1 cellular context compared by ENCODE assay signal in the genomic region with DNA sequence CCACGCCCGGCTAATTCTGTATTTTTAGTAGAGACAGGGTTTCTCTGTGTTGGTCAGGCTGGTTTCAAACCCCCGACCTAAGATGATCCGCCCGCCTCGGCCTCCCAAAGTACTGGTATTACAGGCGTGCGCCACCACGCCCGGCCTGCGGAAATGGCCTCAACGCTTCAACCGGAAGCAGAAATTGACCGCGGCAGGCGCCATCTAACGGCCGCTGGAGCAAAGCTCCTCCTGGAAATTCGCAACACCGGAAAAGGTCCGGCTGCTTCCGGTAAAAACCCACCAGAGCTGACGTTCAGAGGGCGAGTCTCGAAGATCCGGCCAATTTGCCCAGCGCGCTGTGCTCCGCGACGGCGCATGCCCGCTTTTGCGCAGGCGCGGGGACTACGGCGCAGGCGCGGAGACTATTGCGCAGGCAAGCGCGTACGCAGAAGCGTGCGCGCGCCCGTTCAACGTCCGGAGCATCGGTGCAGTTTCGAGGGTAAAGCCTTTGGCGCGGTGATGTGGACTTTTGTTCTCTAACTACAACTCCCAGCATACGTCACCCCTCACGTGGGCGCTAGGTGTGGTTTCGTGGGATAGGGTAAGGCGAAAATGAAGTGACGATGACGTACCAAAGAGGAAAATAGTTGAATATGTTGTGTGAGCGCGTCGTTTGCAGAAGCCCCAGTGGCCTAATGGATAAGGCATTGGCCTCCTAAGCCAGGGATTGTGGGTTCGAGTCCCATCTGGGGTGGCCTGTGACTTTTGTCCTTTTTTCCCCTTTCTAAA.
TF ChIP-seq lines count a peak whose summit lies in the region.

No MANE protein-coding gene starts in this region.

TF ChIP-seq in HepG2, 621 proteins besides CTCF, POLR2A, EP300 and RAD21 (continues in another document):
- no peak; the same call in 1 of the 2 replicates for TF ChIP-seq ZNF564 (CRISPR knock-in tag; IDR thresholded peaks at IDR 0.05)
- no peak for TF ChIP-seq ZNF570 (CRISPR knock-in tag; IDR thresholded peaks at IDR 0.05; ENCODE audit: borderline replicate concordance)
- peak; percentile 72; the same call in 1 of the 2 replicates for TF ChIP-seq SRY (CRISPR knock-in tag; IDR thresholded peaks at IDR 0.05)
- TF ChIP-seq ZNF3 (CRISPR knock-in tag; IDR thresholded peaks at IDR 0.05) = peak; percentile 32; the same call in 1 of the 2 replicates
- TF ChIP-seq, protein P1, sequence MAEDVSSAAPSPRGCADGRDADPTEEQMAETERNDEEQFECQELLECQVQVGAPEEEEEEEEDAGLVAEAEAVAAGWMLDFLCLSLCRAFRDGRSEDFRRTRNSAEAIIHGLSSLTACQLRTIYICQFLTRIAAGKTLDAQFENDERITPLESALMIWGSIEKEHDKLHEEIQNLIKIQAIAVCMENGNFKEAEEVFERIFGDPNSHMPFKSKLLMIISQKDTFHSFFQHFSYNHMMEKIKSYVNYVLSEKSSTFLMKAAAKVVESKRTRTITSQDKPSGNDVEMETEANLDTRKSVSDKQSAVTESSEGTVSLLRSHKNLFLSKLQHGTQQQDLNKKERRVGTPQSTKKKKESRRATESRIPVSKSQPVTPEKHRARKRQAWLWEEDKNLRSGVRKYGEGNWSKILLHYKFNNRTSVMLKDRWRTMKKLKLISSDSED (CRISPR knock-in tag; IDR thresholded peaks at IDR 0.05) = no peak
- no peak for TF ChIP-seq SNRNP70 (IDR thresholded peaks at IDR 0.05; ENCODE audit: low read depth, low read length)
- 0 out of 2 replicates have a peak, but pooled peaks have one; percentile 55 for TF ChIP-seq GFI1 (CRISPR knock-in tag; IDR thresholded peaks at IDR 0.05; ENCODE audit: borderline replicate concordance)
- TF ChIP-seq SPEN (CRISPR knock-in tag; IDR thresholded peaks at IDR 0.05; ENCODE audit: low read depth) = peak; percentile 87
- TF ChIP-seq SMARCE1 (IDR thresholded peaks at IDR 0.05; ENCODE audit: borderline replicate concordance) = no peak
- TF ChIP-seq, protein P2, sequence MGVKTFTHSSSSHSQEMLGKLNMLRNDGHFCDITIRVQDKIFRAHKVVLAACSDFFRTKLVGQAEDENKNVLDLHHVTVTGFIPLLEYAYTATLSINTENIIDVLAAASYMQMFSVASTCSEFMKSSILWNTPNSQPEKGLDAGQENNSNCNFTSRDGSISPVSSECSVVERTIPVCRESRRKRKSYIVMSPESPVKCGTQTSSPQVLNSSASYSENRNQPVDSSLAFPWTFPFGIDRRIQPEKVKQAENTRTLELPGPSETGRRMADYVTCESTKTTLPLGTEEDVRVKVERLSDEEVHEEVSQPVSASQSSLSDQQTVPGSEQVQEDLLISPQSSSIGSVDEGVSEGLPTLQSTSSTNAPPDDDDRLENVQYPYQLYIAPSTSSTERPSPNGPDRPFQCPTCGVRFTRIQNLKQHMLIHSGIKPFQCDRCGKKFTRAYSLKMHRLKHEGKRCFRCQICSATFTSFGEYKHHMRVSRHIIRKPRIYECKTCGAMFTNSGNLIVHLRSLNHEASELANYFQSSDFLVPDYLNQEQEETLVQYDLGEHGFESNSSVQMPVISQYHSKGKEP (CRISPR knock-in tag; IDR thresholded peaks at IDR 0.05) = peak; percentile 27; the same call in 1 of the 2 replicates
- peak; percentile 94 for TF ChIP-seq YEATS2 (CRISPR knock-in tag; IDR thresholded peaks at IDR 0.05; ENCODE audit: borderline replicate concordance)
- peak; percentile 97 for TF ChIP-seq ETV5 (CRISPR knock-in tag; IDR thresholded peaks at IDR 0.05; ENCODE audit: borderline replicate concordance)
- TF ChIP-seq, protein P3, sequence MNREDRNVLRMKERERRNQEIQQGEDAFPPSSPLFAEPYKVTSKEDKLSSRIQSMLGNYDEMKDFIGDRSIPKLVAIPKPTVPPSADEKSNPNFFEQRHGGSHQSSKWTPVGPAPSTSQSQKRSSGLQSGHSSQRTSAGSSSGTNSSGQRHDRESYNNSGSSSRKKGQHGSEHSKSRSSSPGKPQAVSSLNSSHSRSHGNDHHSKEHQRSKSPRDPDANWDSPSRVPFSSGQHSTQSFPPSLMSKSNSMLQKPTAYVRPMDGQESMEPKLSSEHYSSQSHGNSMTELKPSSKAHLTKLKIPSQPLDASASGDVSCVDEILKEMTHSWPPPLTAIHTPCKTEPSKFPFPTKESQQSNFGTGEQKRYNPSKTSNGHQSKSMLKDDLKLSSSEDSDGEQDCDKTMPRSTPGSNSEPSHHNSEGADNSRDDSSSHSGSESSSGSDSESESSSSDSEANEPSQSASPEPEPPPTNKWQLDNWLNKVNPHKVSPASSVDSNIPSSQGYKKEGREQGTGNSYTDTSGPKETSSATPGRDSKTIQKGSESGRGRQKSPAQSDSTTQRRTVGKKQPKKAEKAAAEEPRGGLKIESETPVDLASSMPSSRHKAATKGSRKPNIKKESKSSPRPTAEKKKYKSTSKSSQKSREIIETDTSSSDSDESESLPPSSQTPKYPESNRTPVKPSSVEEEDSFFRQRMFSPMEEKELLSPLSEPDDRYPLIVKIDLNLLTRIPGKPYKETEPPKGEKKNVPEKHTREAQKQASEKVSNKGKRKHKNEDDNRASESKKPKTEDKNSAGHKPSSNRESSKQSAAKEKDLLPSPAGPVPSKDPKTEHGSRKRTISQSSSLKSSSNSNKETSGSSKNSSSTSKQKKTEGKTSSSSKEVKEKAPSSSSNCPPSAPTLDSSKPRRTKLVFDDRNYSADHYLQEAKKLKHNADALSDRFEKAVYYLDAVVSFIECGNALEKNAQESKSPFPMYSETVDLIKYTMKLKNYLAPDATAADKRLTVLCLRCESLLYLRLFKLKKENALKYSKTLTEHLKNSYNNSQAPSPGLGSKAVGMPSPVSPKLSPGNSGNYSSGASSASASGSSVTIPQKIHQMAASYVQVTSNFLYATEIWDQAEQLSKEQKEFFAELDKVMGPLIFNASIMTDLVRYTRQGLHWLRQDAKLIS (CRISPR knock-in tag; IDR thresholded peaks at IDR 0.05) = 0 out of 2 replicates have a peak, but pooled peaks have one; percentile 9
- peak; percentile 80 for TF ChIP-seq ZNF331 (CRISPR knock-in tag; IDR thresholded peaks at IDR 0.05)
- TF ChIP-seq, protein P4, sequence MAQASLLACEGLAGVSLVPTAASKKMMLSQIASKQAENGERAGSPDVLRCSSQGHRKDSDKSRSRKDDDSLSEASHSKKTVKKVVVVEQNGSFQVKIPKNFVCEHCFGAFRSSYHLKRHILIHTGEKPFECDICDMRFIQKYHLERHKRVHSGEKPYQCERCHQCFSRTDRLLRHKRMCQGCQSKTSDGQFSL (CRISPR knock-in tag; IDR thresholded peaks at IDR 0.05) = no peak
- peak; percentile 93; the same call in 1 of the 2 replicates for TF ChIP-seq ZNF761 (CRISPR knock-in tag; conservative IDR thresholded peaks at IDR 0.05)
- no peak; the same call in 1 of the 2 replicates for TF ChIP-seq JDP2 (CRISPR knock-in tag; IDR thresholded peaks at IDR 0.05; ENCODE audit: borderline replicate concordance)
- peak; percentile 85 for TF ChIP-seq ZNF350 (CRISPR knock-in tag; IDR thresholded peaks at IDR 0.05; ENCODE audit: borderline replicate concordance, low read depth)
- TF ChIP-seq BRCA1 (CRISPR knock-in tag; IDR thresholded peaks at IDR 0.05) = peak; percentile 74
- TF ChIP-seq CC2D1A (CRISPR knock-in tag; IDR thresholded peaks at IDR 0.05) = no peak
- peak; percentile 58; the same call in 1 of the 2 replicates for TF ChIP-seq NCOA1 (CRISPR knock-in tag; IDR thresholded peaks at IDR 0.05)
- TF ChIP-seq MXI1 (IDR thresholded peaks at IDR 0.05; ENCODE audit: borderline replicate concordance, low read depth, low read length) = peak; percentile 58; the same call in 1 of the 3 replicates
- TF ChIP-seq STAG1 (CRISPR knock-in tag; IDR thresholded peaks at IDR 0.05) = peak; percentile 48; the same call in 1 of the 2 replicates
- no peak for TF ChIP-seq RORA (CRISPR knock-in tag; IDR thresholded peaks at IDR 0.05)
- TF ChIP-seq, protein P5, sequence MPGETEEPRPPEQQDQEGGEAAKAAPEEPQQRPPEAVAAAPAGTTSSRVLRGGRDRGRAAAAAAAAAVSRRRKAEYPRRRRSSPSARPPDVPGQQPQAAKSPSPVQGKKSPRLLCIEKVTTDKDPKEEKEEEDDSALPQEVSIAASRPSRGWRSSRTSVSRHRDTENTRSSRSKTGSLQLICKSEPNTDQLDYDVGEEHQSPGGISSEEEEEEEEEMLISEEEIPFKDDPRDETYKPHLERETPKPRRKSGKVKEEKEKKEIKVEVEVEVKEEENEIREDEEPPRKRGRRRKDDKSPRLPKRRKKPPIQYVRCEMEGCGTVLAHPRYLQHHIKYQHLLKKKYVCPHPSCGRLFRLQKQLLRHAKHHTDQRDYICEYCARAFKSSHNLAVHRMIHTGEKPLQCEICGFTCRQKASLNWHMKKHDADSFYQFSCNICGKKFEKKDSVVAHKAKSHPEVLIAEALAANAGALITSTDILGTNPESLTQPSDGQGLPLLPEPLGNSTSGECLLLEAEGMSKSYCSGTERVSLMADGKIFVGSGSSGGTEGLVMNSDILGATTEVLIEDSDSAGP (CRISPR knock-in tag; IDR thresholded peaks at IDR 0.05; ENCODE audit: borderline replicate concordance) = peak; percentile 79; the same call in 1 of the 2 replicates
- TF ChIP-seq HMGA1 (CRISPR knock-in tag; conservative IDR thresholded peaks at IDR 0.05) = no peak
- TF ChIP-seq IRX3 (CRISPR knock-in tag; IDR thresholded peaks at IDR 0.05; ENCODE audit: borderline replicate concordance, low read depth) = peak; percentile 38
- TF ChIP-seq, protein P6, sequence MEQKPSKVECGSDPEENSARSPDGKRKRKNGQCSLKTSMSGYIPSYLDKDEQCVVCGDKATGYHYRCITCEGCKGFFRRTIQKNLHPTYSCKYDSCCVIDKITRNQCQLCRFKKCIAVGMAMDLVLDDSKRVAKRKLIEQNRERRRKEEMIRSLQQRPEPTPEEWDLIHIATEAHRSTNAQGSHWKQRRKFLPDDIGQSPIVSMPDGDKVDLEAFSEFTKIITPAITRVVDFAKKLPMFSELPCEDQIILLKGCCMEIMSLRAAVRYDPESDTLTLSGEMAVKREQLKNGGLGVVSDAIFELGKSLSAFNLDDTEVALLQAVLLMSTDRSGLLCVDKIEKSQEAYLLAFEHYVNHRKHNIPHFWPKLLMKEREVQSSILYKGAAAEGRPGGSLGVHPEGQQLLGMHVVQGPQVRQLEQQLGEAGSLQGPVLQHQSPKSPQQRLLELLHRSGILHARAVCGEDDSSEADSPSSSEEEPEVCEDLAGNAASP (CRISPR knock-in tag; IDR thresholded peaks at IDR 0.05; ENCODE audit: borderline replicate concordance) = no peak; the same call in none of the 2 replicates
- no peak for TF ChIP-seq FOXO1 (CRISPR knock-in tag; IDR thresholded peaks at IDR 0.05)
- TF ChIP-seq, protein P7, sequence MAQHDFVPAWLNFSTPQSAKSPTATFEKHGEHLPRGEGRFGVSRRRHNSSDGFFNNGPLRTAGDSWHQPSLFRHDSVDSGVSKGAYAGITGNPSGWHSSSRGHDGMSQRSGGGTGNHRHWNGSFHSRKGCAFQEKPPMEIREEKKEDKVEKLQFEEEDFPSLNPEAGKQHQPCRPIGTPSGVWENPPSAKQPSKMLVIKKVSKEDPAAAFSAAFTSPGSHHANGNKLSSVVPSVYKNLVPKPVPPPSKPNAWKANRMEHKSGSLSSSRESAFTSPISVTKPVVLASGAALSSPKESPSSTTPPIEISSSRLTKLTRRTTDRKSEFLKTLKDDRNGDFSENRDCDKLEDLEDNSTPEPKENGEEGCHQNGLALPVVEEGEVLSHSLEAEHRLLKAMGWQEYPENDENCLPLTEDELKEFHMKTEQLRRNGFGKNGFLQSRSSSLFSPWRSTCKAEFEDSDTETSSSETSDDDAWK (CRISPR knock-in tag; IDR thresholded peaks at IDR 0.05) = no peak
- TF ChIP-seq ZNF446 (CRISPR knock-in tag; IDR thresholded peaks at IDR 0.05) = no peak
- TF ChIP-seq ZNF451 (CRISPR knock-in tag; IDR thresholded peaks at IDR 0.05) = peak; percentile 62; the same call in 1 of the 2 replicates
- TF ChIP-seq SYNCRIP (IDR thresholded peaks at IDR 0.05; ENCODE audit: insufficient read depth, low read depth, low read length) = no peak
- TF ChIP-seq ZNF335 (CRISPR knock-in tag; IDR thresholded peaks at IDR 0.05) = peak; percentile 42; the same call in 1 of the 2 replicates
- TF ChIP-seq ZNF83 (CRISPR knock-in tag; IDR thresholded peaks at IDR 0.05; ENCODE audit: borderline replicate concordance) = 0 out of 2 replicates have a peak, but pooled peaks have one; percentile 44
- peak; percentile 85; the same call in 1 of the 2 replicates for TF ChIP-seq ZFP90 (CRISPR knock-in tag; IDR thresholded peaks at IDR 0.05; ENCODE audit: borderline replicate concordance)
- TF ChIP-seq, protein P8, sequence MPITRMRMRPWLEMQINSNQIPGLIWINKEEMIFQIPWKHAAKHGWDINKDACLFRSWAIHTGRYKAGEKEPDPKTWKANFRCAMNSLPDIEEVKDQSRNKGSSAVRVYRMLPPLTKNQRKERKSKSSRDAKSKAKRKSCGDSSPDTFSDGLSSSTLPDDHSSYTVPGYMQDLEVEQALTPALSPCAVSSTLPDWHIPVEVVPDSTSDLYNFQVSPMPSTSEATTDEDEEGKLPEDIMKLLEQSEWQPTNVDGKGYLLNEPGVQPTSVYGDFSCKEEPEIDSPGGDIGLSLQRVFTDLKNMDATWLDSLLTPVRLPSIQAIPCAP (CRISPR knock-in tag; IDR thresholded peaks at IDR 0.05; ENCODE audit: low read depth) = 0 out of 2 replicates have a peak, but pooled peaks have one; percentile 39
- no peak for TF ChIP-seq RBAK (CRISPR knock-in tag; IDR thresholded peaks at IDR 0.05)
- no peak for TF ChIP-seq RBM39 (IDR thresholded peaks at IDR 0.05; ENCODE audit: low read depth, low read length, poor library complexity, severe bottlenecking)
- peak; percentile 8; the same call in 1 of the 2 replicates for TF ChIP-seq MIXL1 (CRISPR knock-in tag; IDR thresholded peaks at IDR 0.05)
- peak; percentile 60; the same call in 1 of the 2 replicates for TF ChIP-seq FOXJ3 (CRISPR knock-in tag; IDR thresholded peaks at IDR 0.05; ENCODE audit: borderline replicate concordance)
- no peak for TF ChIP-seq POLR2AphosphoS2 (IDR thresholded peaks at IDR 0.05; ENCODE audit: low read depth, low read length)
- peak; percentile 64 for TF ChIP-seq POLR2AphosphoS5 (IDR thresholded peaks at IDR 0.05; ENCODE audit: low read depth, low read length)
- peak; percentile 94 for TF ChIP-seq PHF20 (CRISPR knock-in tag; IDR thresholded peaks at IDR 0.05)
- TF ChIP-seq PAWR (CRISPR knock-in tag; IDR thresholded peaks at IDR 0.05; ENCODE audit: borderline replicate concordance) = peak; percentile 43; the same call in 1 of the 2 replicates
- TF ChIP-seq, protein P9, sequence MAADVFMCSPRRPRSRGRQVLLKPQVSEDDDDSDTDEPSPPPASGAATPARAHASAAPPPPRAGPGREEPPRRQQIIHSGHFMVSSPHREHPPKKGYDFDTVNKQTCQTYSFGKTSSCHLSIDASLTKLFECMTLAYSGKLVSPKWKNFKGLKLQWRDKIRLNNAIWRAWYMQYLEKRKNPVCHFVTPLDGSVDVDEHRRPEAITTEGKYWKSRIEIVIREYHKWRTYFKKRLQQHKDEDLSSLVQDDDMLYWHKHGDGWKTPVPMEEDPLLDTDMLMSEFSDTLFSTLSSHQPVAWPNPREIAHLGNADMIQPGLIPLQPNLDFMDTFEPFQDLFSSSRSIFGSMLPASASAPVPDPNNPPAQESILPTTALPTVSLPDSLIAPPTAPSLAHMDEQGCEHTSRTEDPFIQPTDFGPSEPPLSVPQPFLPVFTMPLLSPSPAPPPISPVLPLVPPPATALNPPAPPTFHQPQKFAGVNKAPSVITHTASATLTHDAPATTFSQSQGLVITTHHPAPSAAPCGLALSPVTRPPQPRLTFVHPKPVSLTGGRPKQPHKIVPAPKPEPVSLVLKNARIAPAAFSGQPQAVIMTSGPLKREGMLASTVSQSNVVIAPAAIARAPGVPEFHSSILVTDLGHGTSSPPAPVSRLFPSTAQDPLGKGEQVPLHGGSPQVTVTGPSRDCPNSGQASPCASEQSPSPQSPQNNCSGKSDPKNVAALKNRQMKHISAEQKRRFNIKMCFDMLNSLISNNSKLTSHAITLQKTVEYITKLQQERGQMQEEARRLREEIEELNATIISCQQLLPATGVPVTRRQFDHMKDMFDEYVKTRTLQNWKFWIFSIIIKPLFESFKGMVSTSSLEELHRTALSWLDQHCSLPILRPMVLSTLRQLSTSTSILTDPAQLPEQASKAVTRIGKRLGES (CRISPR knock-in tag; IDR thresholded peaks at IDR 0.05; ENCODE audit: borderline replicate concordance) = no peak
- peak; percentile 81 for TF ChIP-seq MTA1 (CRISPR knock-in tag; IDR thresholded peaks at IDR 0.05; ENCODE audit: borderline replicate concordance)
